Comparison of ENCODE assay signal across 25 cellular contexts in the genomic region with DNA sequence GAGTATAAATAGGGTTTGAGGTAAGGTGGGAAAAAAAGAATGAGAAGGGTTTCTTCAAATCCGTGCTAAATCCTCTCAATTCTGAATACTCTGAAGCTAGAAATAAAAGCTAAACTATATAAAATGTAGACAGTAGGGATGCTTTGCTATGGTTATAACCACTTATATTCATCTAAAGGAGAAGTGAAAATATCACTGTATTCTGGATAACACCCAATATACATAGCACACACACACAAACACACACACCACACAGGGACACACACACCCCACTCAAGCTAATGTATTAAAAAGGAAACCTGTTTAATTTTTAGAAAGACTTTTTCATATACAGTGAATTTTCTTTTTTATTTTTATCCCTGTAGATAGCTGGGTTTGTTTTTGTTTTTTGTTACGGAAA.
"Had no signal": no experiment of that assay in that cellular context is flagged by ENCODE, and none has a peak within 500 bp of the region (broad histone marks: within the 10 kb centered on the region; RNA-seq: fewer than 3 reads in every experiment).

No MANE protein-coding gene starts in this region.

- H3K4me1 Mint-ChIP-seq: activated naive CD4-positive, alpha-beta T cell treated with anti-CD3 and anti-CD28 coated beads, Interleukin-2, amount 50 U/mL, for 24 hours had no signal

- H3K36me3 ChIP-seq: breast epithelium, SJSA1 had no signal

- H3K36me3 Mint-ChIP-seq: activated naive CD4-positive, alpha-beta T cell treated with anti-CD3 and anti-CD28 coated beads, Interleukin-2, amount 50 U/mL, for 24 hours; IgD-negative memory B cell; WTC11 had no signal

- H3K27ac ChIP-seq: breast epithelium, KMS-11, SJSA1 had no signal

- H3K4me1 ChIP-seq: breast epithelium had no signal

- H3K4me3 Mint-ChIP-seq: activated CD8-positive, alpha-beta T cell treated with anti-CD3 and anti-CD28 coated beads, Interleukin-2, amount 10 ng/mL, durations not matched to agents 7 days and 5 days; activated naive CD4-positive, alpha-beta T cell treated with anti-CD3 and anti-CD28 coated beads, Interleukin-2, amount 50 U/mL, for 24 hours; IgD-negative memory B cell; T-helper 1 cell treated with Interleukin-12 subunit alpha and Interleukin-12 subunit beta and Interleukin-4 antibody, amounts not matched to agents 30 μg/mL and 1 μg/mL, for 36 hours; WTC11 had no signal

- H3K9ac ChIP-seq: KMS-11 had no signal

- H3K27me3 Mint-ChIP-seq: activated naive CD4-positive, alpha-beta T cell treated with anti-CD3 and anti-CD28 coated beads, Interleukin-2, amount 50 U/mL, for 24 hours; IgD-negative memory B cell had no signal

- DNase-seq: activated CD4-positive, alpha-beta T cell treated with anti-CD3 and anti-CD28 coated beads for 48 hours; activated CD4-positive, alpha-beta T cell treated with anti-CD3 and anti-CD28 coated beads, Interleukin-2, amount 50 U/mL, for 4 hours; activated CD4-positive, CD25-positive, alpha-beta regulatory T cell treated with anti-CD3 and anti-CD28 coated beads, Interleukin-2, amount 50 U/mL, for 72 hours; activated CD8-positive, alpha-beta memory T cell treated with anti-CD3 and anti-CD28 coated beads, Interleukin-2, amount 50 U/mL, for 48 hours; activated CD8-positive, alpha-beta T cell treated with anti-CD3 and anti-CD28 coated beads, Interleukin-2, amount 10 ng/mL, durations not matched to agents 7 days and 5 days; activated T-cell treated with anti-CD3 and anti-CD28 coated beads, Interleukin-2, amount 50 U/mL, for 1 hour; aorta; caudate nucleus; NCI-H1048; NCI-H1417; NCI-H1930; NCI-H345; NCI-H510A; NCI-H526 treated with DMSO at 0.1 percent for 48 hours; NCI-H82; RPMI8226 had no signal

- H3K4me3 ChIP-seq: breast epithelium, SJSA1 had no signal

- H3K27me3 ChIP-seq: breast epithelium, SJSA1 had no signal

- H3K9me3 Mint-ChIP-seq: activated naive CD4-positive, alpha-beta T cell treated with anti-CD3 and anti-CD28 coated beads, Interleukin-2, amount 50 U/mL, for 24 hours; IgD-negative memory B cell; T-helper 1 cell treated with Interleukin-12 subunit alpha and Interleukin-12 subunit beta and Interleukin-4 antibody, amounts not matched to agents 30 μg/mL and 1 μg/mL, for 36 hours; WTC11 had no signal

- H3K4me2 ChIP-seq: KMS-11 had no signal

- H3K27ac Mint-ChIP-seq: activated CD8-positive, alpha-beta T cell treated with anti-CD3 and anti-CD28 coated beads, Interleukin-2, amount 10 ng/mL, durations not matched to agents 7 days and 5 days; activated naive CD4-positive, alpha-beta T cell treated with anti-CD3 and anti-CD28 coated beads, Interleukin-2, amount 50 U/mL, for 24 hours; T-helper 1 cell treated with Interleukin-12 subunit alpha and Interleukin-12 subunit beta and Interleukin-4 antibody, amounts not matched to agents 30 μg/mL and 1 μg/mL, for 36 hours; WTC11 had no signal

- H3K9me3 ChIP-seq: breast epithelium, SJSA1 had no signal

- ATAC-seq: activated CD8-positive, alpha-beta T cell treated with anti-CD3 and anti-CD28 coated beads, Interleukin-2, amount 10 ng/mL, durations not matched to agents 7 days and 5 days; Panc1; Right ventricle myocardium inferior had no signal
